ENCODE assay signal across 8 cellular contexts in genomic region chr10:14588084-14588937, GRCh38.
DNase-seq lines count a peak whose midpoint lies in the region; ATAC-seq, FAIRE-seq and TF ChIP-seq lines count a peak whose summit lies in the region.

No MANE protein-coding gene starts in this region.

- TF ChIP-seq RAD21 in HCT116 (IDR thresholded peaks at IDR 0.05; ENCODE audit: low read depth), result no peak

- no peaks in the 10 kb centered on the region for H4K20me1 ChIP-seq in HCT116 (ENCODE audit: insufficient read depth)

- H3K27me3 ChIP-seq in HCT116 (ENCODE audit: insufficient read depth, low read length), result no peaks in the 10 kb centered on the region

- intact Hi-C loops in HCT116 (cut with micrococcal nuclease), result no loop called here
- intact Hi-C loops in dendritic cell treated with granulocyte-macrophage colony-stimulating factor and Interleukin-4, amounts not matched to agents 40 ng/mL and 50 ng/mL, for 4 days (cut with micrococcal nuclease), result loop anchor here (5.0 kb wide), 1 partner anchor 46 kb away; no protein-coding TSS in a partner anchor

- DNase-seq in HCT116 (ENCODE audit: low read depth, low spot score), result no peak
- DNase-seq in RCC 7860 (ENCODE audit: low spot score), result peak; percentile 70
- DNase-seq in myocyte (ENCODE audit: low read depth), result peak; percentile 80
- no peak for DNase-seq in NOMO-1 treated with DMSO at 0.1 percent for 48 hours (lab: John Stamatoyannopoulos, UW; ENCODE audit: unreplicated experiment)
- no peak for DNase-seq in DMS 273 treated with DMSO at 0.1 percent for 48 hours (lab: John Stamatoyannopoulos, UW)

- peak overlapping the region; percentile 30 for H3K4me3 Mint-ChIP-seq in dendritic cell treated with granulocyte-macrophage colony-stimulating factor and Interleukin-4, amounts not matched to agents 40 ng/mL and 50 ng/mL, for 4 days

- H3K9me3 Mint-ChIP-seq in dendritic cell treated with granulocyte-macrophage colony-stimulating factor and Interleukin-4, amounts not matched to agents 40 ng/mL and 50 ng/mL, for 4 days, result no peaks in the 10 kb centered on the region

- peaks cover 33 to 56% of the 10 kb centered on the region in 2 experiments for H3K4me1 ChIP-seq in HCT116 (ENCODE audit: control insufficient read depth in 1 of 2, insufficient read depth in 2 of 2, low read length in 2 of 2)

- H3K79me2 ChIP-seq in HCT116 (ENCODE audit: insufficient read depth, low read length), result peaks cover 22% of the 10 kb centered on the region; the same call in 1 of the 2 replicates

- peak overlapping the region; percentile 26 for H3K9ac ChIP-seq in HCT116 (ENCODE audit: low read length)

- TF ChIP-seq CTCF in HCT116 (IDR thresholded peaks at IDR 0.05 in 2 of 3, conservative IDR thresholded peaks at IDR 0.05 in 1 of 3; ENCODE audit: borderline replicate concordance in 1 of 3, insufficient read depth in 1 of 3, low read depth in 2 of 3, low read length in 2 of 3), result no peak

- no peaks in the 10 kb centered on the region for H3K36me3 Mint-ChIP-seq in dendritic cell treated with granulocyte-macrophage colony-stimulating factor and Interleukin-4, amounts not matched to agents 40 ng/mL and 50 ng/mL, for 4 days (ENCODE audit: low read depth)

- no peak overlapping the region for H2AFZ ChIP-seq in HCT116 (ENCODE audit: low read depth, low read length, poor library complexity, severe bottlenecking)

- H3K9me2 ChIP-seq in HCT116 (ENCODE audit: insufficient read depth), result no peaks in the 10 kb centered on the region

- no peak for TF ChIP-seq POLR2A in HCT116 (IDR thresholded peaks at IDR 0.05; ENCODE audit: borderline replicate concordance, extremely low read depth, insufficient read depth, insufficient read length)

- no TSS peak for BruUV-seq in HCT116 (replicated peaks; lab: Mats Ljungman, UMichigan)

- peak overlapping the region; percentile 54 for H3K4me2 ChIP-seq in HCT116 (ENCODE audit: low read length)

- peaks cover 51% of the 10 kb centered on the region for H3K4me1 Mint-ChIP-seq in dendritic cell treated with granulocyte-macrophage colony-stimulating factor and Interleukin-4, amounts not matched to agents 40 ng/mL and 50 ng/mL, for 4 days (ENCODE audit: low read depth)

- ATAC-seq in HCT116 (peak; percentile 43), HG03521 (IDR thresholded peaks at IDR 0.05; ENCODE audit: unreplicated experiment) (no peak)

- H3K9me3 ChIP-seq in HCT116 (ENCODE audit: control insufficient read depth in 1 of 2, insufficient read depth in 1 of 2, low read depth in 1 of 2, low read length in 2 of 2), result no peaks in the 10 kb centered on the region

- peak overlapping the region; percentile 85 for H3K27ac Mint-ChIP-seq in dendritic cell treated with granulocyte-macrophage colony-stimulating factor and Interleukin-4, amounts not matched to agents 40 ng/mL and 50 ng/mL, for 4 days

- no peaks in the 10 kb centered on the region for H3K27me3 Mint-ChIP-seq in dendritic cell treated with granulocyte-macrophage colony-stimulating factor and Interleukin-4, amounts not matched to agents 40 ng/mL and 50 ng/mL, for 4 days

- FAIRE-seq in RCC 7860 (lab: Jason Lieb, UNC), result peak; percentile 15

- CTCF ChIA-PET in HCT116 (lab: Charles Lee), result no interaction called here

- H3K27ac ChIP-seq in HCT116 (ENCODE audit: low read depth, low read length), result peak overlapping the region; percentile 26; the same call in 1 of the 2 replicates

- peak overlapping the region; percentile 2; the same call in 1 of the 2 replicates for H3K4me3 ChIP-seq in GM08714 (ENCODE audit: low read length)
- 0 out of 4 replicates have a peak overlapping the region, but pooled peaks of 1 of the 2 experiments have one; percentile 9 for H3K4me3 ChIP-seq in HCT116 (replicated peaks in 1 of 2; ENCODE audit: low read depth in 1 of 2, low read length in 2 of 2)

- POLR2A ChIA-PET in HCT116 (lab: Charles Lee), result no interaction called here

- no peaks in the 10 kb centered on the region for H3K36me3 ChIP-seq in HCT116 (ENCODE audit: control insufficient read depth in 1 of 2, insufficient read depth in 2 of 2, low read length in 2 of 2)

- RAD21 ChIA-PET in HCT116 (lab: Charles Lee; ENCODE audit: low non-redundant PET in 1 of 2, low total read pairs in 2 of 2, uncharacterized antibody in 2 of 2, unreplicated experiment in 2 of 2), result no interaction called here

TF ChIP-seq in HCT116, 20 proteins besides CTCF, POLR2A, EP300 and RAD21:
- TF ChIP-seq SP1 (IDR thresholded peaks at IDR 0.05; ENCODE audit: low read depth), result no peak
- peak; percentile 57; the same call in 1 of the 2 replicates for TF ChIP-seq MAX (IDR thresholded peaks at IDR 0.05)

Comparison
In these comparisons a context has a peak if more than half of its experiments do, and no peak if none do; other contexts are left out.
1. DNase-seq: peak in RCC 7860 (single experiment) and myocyte (single experiment); none in HCT116 (single experiment), NOMO-1 treated with DMSO at 0.1 percent for 48 hours (single experiment) and DMS 273 treated with DMSO at 0.1 percent for 48 hours (single experiment).